ENCODE assay signal across 2 cellular contexts in the genomic region with DNA sequence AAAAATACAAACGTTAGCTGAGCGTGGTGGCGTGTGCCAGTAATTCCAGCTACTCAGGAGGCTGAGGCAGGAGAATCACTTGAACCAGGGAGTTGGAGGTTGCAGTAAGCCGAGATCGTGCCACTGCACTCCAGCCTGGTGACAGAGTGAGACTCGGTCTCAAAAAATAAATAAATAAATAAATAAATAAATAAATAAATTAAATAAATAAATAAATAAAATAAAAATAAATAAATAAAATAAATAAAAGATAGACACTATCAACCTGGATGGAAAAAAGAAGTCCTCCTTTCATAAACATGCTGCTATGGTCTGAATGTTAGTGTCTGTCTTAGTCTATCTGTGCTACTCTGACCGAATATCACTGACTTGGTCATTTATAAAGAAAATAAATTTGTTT. TPM values are rescaled to one million over a fixed set of nuclear protein-coding genes. Genes with fewer than 3 reads are reported as not detected.
"Had no signal": no experiment of that assay in that cellular context is flagged by ENCODE, and none has a peak within 500 bp of the region (broad histone marks: within the 10 kb centered on the region; RNA-seq: fewer than 3 reads in every experiment).

No MANE protein-coding gene starts in this region.

RNA-seq across cellular contexts. Expression of a gene that starts 4.5 kb away (rescaled TPM):
- total RNA-seq: dermis microvascular lymphatic vessel endothelial cell had no signal
- polyA plus RNA-seq: endothelial cell of umbilical vein had no signal
